Comparison of ENCODE assay signal across 17 cellular contexts in the genomic region with DNA sequence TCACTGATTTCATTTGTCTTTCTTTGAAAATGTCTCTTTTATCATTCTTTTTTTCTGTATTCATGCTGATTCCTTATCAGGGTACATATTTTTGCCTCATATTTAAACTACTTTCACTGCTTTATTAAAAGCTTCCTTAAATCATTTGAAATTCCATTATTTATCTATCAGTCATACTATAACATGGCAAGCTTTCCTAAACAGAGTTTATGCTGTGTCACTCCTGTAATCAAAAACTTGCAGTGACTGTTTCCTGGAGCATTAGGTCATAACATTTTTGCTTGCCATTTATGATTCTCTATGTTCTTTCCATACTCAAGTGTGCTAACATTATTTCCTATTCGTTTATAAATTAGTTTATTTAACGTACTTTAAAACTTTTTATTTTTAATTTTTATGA.
"Had no signal": no experiment of that assay in that cellular context is flagged by ENCODE, and none has a peak within 500 bp of the region (broad histone marks: within the 10 kb centered on the region; RNA-seq: fewer than 3 reads in every experiment).

No MANE protein-coding gene starts in this region.

- DNase-seq: activated CD4-positive, alpha-beta T cell treated with anti-CD3 and anti-CD28 coated beads, Interleukin-2, amount 50 U/mL, for 4 hours; activated CD4-positive, CD25-positive, alpha-beta regulatory T cell treated with anti-CD3 and anti-CD28 coated beads, Interleukin-2, amount 50 U/mL, for 72 hours; activated effector memory CD4-positive, alpha-beta T cell treated with anti-CD3 and anti-CD28 coated beads, Interleukin-2, amount 50 U/mL, for 16 hours; activated T-cell treated with anti-CD3 and anti-CD28 coated beads, Interleukin-2, amount 50 U/mL, for 24 hours; effector CD8-positive, alpha-beta T cell; glutamatergic neuron; immature natural killer cell; nephron progenitor cell; sigmoid colon; stimulated activated CD4-positive, alpha-beta T cell treated with anti-CD3 and anti-CD28 coated beads, Interleukin-2, amount 100 ng/mL, for 48 hours; stimulated activated CD8-positive, alpha-beta memory T cell treated with anti-CD3 and anti-CD28 coated beads, Interleukin-4, amount 100 ng/mL, for 48 hours; testis; upper lobe of right lung had no signal

- ATAC-seq: activated naive CD4-positive, alpha-beta T cell treated with anti-CD3 and anti-CD28 coated beads, Interleukin-2, amount 50 U/mL, for 72 hours; left lobe of liver; upper lobe of right lung had no signal

- H3K36me3 ChIP-seq: breast epithelium, sigmoid colon, upper lobe of right lung had no signal

- H3K9me3 ChIP-seq: breast epithelium, testis, upper lobe of right lung had no signal

- H3K27ac ChIP-seq: breast epithelium, sigmoid colon, testis, upper lobe of right lung had no signal

- H3K4me1 ChIP-seq: breast epithelium, sigmoid colon, testis, upper lobe of right lung had no signal

- H3K27ac Mint-ChIP-seq: activated naive CD4-positive, alpha-beta T cell treated with anti-CD3 and anti-CD28 coated beads, Interleukin-2, amount 50 U/mL, for 72 hours; activated T-cell treated with anti-CD3 and anti-CD28 coated beads, Interleukin-2, amount 50 U/mL, for 24 hours; immature natural killer cell; nephron progenitor cell; stimulated activated naive CD8-positive, alpha-beta T cell treated with anti-CD3 and anti-CD28 coated beads, Interleukin-15, Interleukin-2, amounts not matched to agents 100 ng/mL and 50 ng/mL, for 24 hours had no signal

- H3K9me3 Mint-ChIP-seq: activated naive CD4-positive, alpha-beta T cell treated with anti-CD3 and anti-CD28 coated beads, Interleukin-2, amount 50 U/mL, for 72 hours had no signal

- H3K4me1 Mint-ChIP-seq: immature natural killer cell had no signal

- H3K36me3 Mint-ChIP-seq: activated naive CD4-positive, alpha-beta T cell treated with anti-CD3 and anti-CD28 coated beads, Interleukin-2, amount 50 U/mL, for 72 hours; immature natural killer cell had no signal

- H3K27me3 ChIP-seq: breast epithelium, sigmoid colon, testis, upper lobe of right lung had no signal

- H3K27me3 Mint-ChIP-seq: stimulated activated naive CD8-positive, alpha-beta T cell treated with anti-CD3 and anti-CD28 coated beads, Interleukin-15, Interleukin-2, amounts not matched to agents 100 ng/mL and 50 ng/mL, for 24 hours had no signal

- H3K4me3 Mint-ChIP-seq: activated T-cell treated with anti-CD3 and anti-CD28 coated beads, Interleukin-2, amount 50 U/mL, for 24 hours; immature natural killer cell; nephron progenitor cell; stimulated activated naive CD8-positive, alpha-beta T cell treated with anti-CD3 and anti-CD28 coated beads, Interleukin-15, Interleukin-2, amounts not matched to agents 100 ng/mL and 50 ng/mL, for 24 hours had no signal

- H3K4me3 ChIP-seq: breast epithelium, sigmoid colon, testis, upper lobe of right lung had no signal
